14 cellular contexts compared by ENCODE assay signal in the genomic region with DNA sequence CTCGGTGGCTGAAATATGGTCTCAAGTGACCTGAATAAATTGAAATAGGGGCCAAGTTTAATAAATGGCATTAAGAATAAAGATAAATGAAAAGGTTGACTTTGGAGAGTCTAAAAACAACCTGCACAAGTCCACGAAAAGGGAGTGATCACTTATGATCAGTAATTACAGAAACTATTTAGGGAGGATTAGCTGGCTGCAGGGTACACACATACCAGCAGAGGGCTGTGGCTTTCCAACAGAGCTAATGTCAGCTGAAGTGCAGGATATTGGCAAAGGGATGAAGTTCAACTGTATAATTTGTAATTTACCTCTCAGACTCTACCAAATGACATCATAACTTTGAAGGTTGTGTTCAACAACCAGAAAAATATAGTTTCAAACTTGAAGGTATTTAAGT.
DNase-seq lines count a peak whose midpoint lies in the region; ATAC-seq and TF ChIP-seq lines count a peak whose summit lies in the region.
"Had no signal": no experiment of that assay in that cellular context is flagged by ENCODE, and none has a peak within 500 bp of the region (broad histone marks: within the 10 kb centered on the region; RNA-seq: fewer than 3 reads in every experiment).

No MANE protein-coding gene starts in this region.

- H3K9me3 ChIP-seq in neural cell (ENCODE audit: low read length) = no peaks in the 10 kb centered on the region
- H3K9me3 ChIP-seq: heart right ventricle, thoracic aorta had no signal

- no peak overlapping the region for H3K27ac Mint-ChIP-seq in activated naive CD4-positive, alpha-beta T cell treated with anti-CD3 and anti-CD28 coated beads for 36 hours
- H3K27ac Mint-ChIP-seq: naive thymus-derived CD8-positive, alpha-beta T cell; T-helper 2 cell treated with Interferon-gamma antibody and Interleukin-4, amounts not matched to agents 5 μg/mL and 100 μg/mL, for 36 hours had no signal

- no peaks in the 10 kb centered on the region for H3K9me2 ChIP-seq in neural cell (ENCODE audit: insufficient read depth, low read length)

- no peak overlapping the region for H3K4me2 ChIP-seq in neural cell (ENCODE audit: low read length)

- no peak for TF ChIP-seq EP300 in neural cell (conservative IDR thresholded peaks at IDR 0.05; ENCODE audit: poor library complexity, severe bottlenecking)

- TF ChIP-seq CTCF in choroid plexus epithelial cell (conservative IDR thresholded peaks at IDR 0.05; ENCODE audit: low read depth, low read length) = peak; percentile 47
- TF ChIP-seq CTCF in neural cell (IDR thresholded peaks at IDR 0.05; ENCODE audit: poor library complexity, severe bottlenecking) = peak; percentile 76

- H3K79me2 ChIP-seq in neural cell (replicated peaks; ENCODE audit: insufficient read depth, low read length) = no peaks in the 10 kb centered on the region

- DNase-seq in DMS153 (lab: John Stamatoyannopoulos, UW) (peak; percentile 4), DMS153 treated with DMSO at 0.1 percent for 48 hours (lab: John Stamatoyannopoulos, UW; ENCODE audit: unreplicated experiment) (no peak), NCI-H2171 (lab: John Stamatoyannopoulos, UW) (peak; percentile 2), choroid plexus epithelial cell (ENCODE audit: low read depth) (peak; percentile 15), hepatic stellate cell (ENCODE audit: low spot score) (no peak)
- DNase-seq in activated naive CD4-positive, alpha-beta T cell treated with anti-CD3 and anti-CD28 coated beads for 36 hours = no peak
- DNase-seq: heart right ventricle; naive thymus-derived CD8-positive, alpha-beta T cell; NCI-H446 treated with DMSO at 0.1 percent for 48 hours; stimulated activated CD4-positive, alpha-beta T cell treated with anti-CD3 and anti-CD28 coated beads, Interleukin-4, amount 100 ng/mL, for 1 hour had no signal

- H3F3A ChIP-seq in neural cell (ENCODE audit: insufficient read depth, low read length, poor library complexity, severe bottlenecking) = no peaks in the 10 kb centered on the region

- peak; percentile 77 for TF ChIP-seq RAD21 in neural cell (conservative IDR thresholded peaks at IDR 0.05)

- no peak overlapping the region for H3K4me3 Mint-ChIP-seq in activated naive CD4-positive, alpha-beta T cell treated with anti-CD3 and anti-CD28 coated beads for 36 hours
- H3K4me3 Mint-ChIP-seq: naive thymus-derived CD8-positive, alpha-beta T cell; T-helper 2 cell treated with Interferon-gamma antibody and Interleukin-4, amounts not matched to agents 5 μg/mL and 100 μg/mL, for 36 hours had no signal

- no peaks in the 10 kb centered on the region for H3K36me3 ChIP-seq in neural cell (ENCODE audit: insufficient read depth, low read length)
- H3K36me3 ChIP-seq: heart right ventricle, thoracic aorta had no signal

- no peaks in the 10 kb centered on the region for H3K27me3 Mint-ChIP-seq in activated naive CD4-positive, alpha-beta T cell treated with anti-CD3 and anti-CD28 coated beads for 36 hours (ENCODE audit: low read depth)

- CTCF ChIA-PET in activated naive CD4-positive, alpha-beta T cell treated with anti-CD3 and anti-CD28 coated beads for 36 hours (lab: Charles Lee) = interaction anchor here (0.8 kb wide), 1 partner anchor 188 kb away, joined by 3 read pairs; no protein-coding TSS in a partner anchor

- no peaks in the 10 kb centered on the region for H3K9me3 Mint-ChIP-seq in activated naive CD4-positive, alpha-beta T cell treated with anti-CD3 and anti-CD28 coated beads for 36 hours
- H3K9me3 Mint-ChIP-seq: T-helper 2 cell treated with Interferon-gamma antibody and Interleukin-4, amounts not matched to agents 5 μg/mL and 100 μg/mL, for 36 hours had no signal

- H3K36me3 Mint-ChIP-seq in activated naive CD4-positive, alpha-beta T cell treated with anti-CD3 and anti-CD28 coated beads for 36 hours (ENCODE audit: low read depth) = no peaks in the 10 kb centered on the region
- H3K36me3 Mint-ChIP-seq: naive thymus-derived CD8-positive, alpha-beta T cell had no signal

- H3K4me3 ChIP-seq in choroid plexus epithelial cell (ENCODE audit: low read depth, low read length) (no peak overlapping the region), neural cell (ENCODE audit: low read length) (no peak overlapping the region)
- H3K4me3 ChIP-seq: heart right ventricle, thoracic aorta had no signal

- no peak for ATAC-seq in GM18861 (IDR thresholded peaks at IDR 0.05; ENCODE audit: unreplicated experiment)
- ATAC-seq: heart right ventricle; naive thymus-derived CD8-positive, alpha-beta T cell had no signal

- no peak overlapping the region for H3K27ac ChIP-seq in neural cell (ENCODE audit: low read length)
- H3K27ac ChIP-seq: heart right ventricle, thoracic aorta had no signal

- no peaks in the 10 kb centered on the region for H3K27me3 ChIP-seq in neural cell (ENCODE audit: insufficient read depth, low read depth, low read length)

- intact Hi-C loops in activated naive CD4-positive, alpha-beta T cell treated with anti-CD3 and anti-CD28 coated beads for 36 hours (cut with micrococcal nuclease) = no loop called here

- no peaks in the 10 kb centered on the region for H3K4me1 Mint-ChIP-seq in activated naive CD4-positive, alpha-beta T cell treated with anti-CD3 and anti-CD28 coated beads for 36 hours (ENCODE audit: low read depth)
- H3K4me1 Mint-ChIP-seq: naive thymus-derived CD8-positive, alpha-beta T cell had no signal

- H4K20me1 ChIP-seq in neural cell (ENCODE audit: insufficient read depth) = no peaks in the 10 kb centered on the region

- no peak overlapping the region for H2AFZ ChIP-seq in neural cell (ENCODE audit: low read depth, low read length)

- no peak overlapping the region for H3K9ac ChIP-seq in neural cell (ENCODE audit: low read length)

TF ChIP-seq in neural cell, 6 proteins besides CTCF, POLR2A, EP300 and RAD21:
- TF ChIP-seq EZH2 (IDR thresholded peaks at IDR 0.05; ENCODE audit: borderline replicate concordance, insufficient read depth, low read length, poor library complexity, severe bottlenecking) = no peak
- TF ChIP-seq TAF1 (IDR thresholded peaks at IDR 0.05; ENCODE audit: low read depth) = no peak
- peak; percentile 22 for TF ChIP-seq POLR2AphosphoS5 (IDR thresholded peaks at IDR 0.05)
- no peak for TF ChIP-seq MXI1 (conservative IDR thresholded peaks at IDR 0.05; ENCODE audit: poor library complexity, severe bottlenecking)
- TF ChIP-seq, protein P1, sequence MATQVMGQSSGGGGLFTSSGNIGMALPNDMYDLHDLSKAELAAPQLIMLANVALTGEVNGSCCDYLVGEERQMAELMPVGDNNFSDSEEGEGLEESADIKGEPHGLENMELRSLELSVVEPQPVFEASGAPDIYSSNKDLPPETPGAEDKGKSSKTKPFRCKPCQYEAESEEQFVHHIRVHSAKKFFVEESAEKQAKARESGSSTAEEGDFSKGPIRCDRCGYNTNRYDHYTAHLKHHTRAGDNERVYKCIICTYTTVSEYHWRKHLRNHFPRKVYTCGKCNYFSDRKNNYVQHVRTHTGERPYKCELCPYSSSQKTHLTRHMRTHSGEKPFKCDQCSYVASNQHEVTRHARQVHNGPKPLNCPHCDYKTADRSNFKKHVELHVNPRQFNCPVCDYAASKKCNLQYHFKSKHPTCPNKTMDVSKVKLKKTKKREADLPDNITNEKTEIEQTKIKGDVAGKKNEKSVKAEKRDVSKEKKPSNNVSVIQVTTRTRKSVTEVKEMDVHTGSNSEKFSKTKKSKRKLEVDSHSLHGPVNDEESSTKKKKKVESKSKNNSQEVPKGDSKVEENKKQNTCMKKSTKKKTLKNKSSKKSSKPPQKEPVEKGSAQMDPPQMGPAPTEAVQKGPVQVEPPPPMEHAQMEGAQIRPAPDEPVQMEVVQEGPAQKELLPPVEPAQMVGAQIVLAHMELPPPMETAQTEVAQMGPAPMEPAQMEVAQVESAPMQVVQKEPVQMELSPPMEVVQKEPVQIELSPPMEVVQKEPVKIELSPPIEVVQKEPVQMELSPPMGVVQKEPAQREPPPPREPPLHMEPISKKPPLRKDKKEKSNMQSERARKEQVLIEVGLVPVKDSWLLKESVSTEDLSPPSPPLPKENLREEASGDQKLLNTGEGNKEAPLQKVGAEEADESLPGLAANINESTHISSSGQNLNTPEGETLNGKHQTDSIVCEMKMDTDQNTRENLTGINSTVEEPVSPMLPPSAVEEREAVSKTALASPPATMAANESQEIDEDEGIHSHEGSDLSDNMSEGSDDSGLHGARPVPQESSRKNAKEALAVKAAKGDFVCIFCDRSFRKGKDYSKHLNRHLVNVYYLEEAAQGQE (IDR thresholded peaks at IDR 0.05; ENCODE audit: borderline replicate concordance) = no peak
- TF ChIP-seq SMC3 (conservative IDR thresholded peaks at IDR 0.05; ENCODE audit: poor library complexity) = peak; percentile 82
TF ChIP-seq in neural cell: peak in this region for 2.

Comparison
In these comparisons a context has a peak if more than half of its experiments do, and no peak if none do; other contexts are left out.
1. DNase-seq: peak in DMS153 (single experiment), NCI-H2171 (single experiment) and choroid plexus epithelial cell (single experiment); none in DMS153 treated with DMSO at 0.1 percent for 48 hours (single experiment), activated naive CD4-positive, alpha-beta T cell treated with anti-CD3 and anti-CD28 coated beads for 36 hours (single experiment) and hepatic stellate cell (single experiment).